In the genomic region with DNA sequence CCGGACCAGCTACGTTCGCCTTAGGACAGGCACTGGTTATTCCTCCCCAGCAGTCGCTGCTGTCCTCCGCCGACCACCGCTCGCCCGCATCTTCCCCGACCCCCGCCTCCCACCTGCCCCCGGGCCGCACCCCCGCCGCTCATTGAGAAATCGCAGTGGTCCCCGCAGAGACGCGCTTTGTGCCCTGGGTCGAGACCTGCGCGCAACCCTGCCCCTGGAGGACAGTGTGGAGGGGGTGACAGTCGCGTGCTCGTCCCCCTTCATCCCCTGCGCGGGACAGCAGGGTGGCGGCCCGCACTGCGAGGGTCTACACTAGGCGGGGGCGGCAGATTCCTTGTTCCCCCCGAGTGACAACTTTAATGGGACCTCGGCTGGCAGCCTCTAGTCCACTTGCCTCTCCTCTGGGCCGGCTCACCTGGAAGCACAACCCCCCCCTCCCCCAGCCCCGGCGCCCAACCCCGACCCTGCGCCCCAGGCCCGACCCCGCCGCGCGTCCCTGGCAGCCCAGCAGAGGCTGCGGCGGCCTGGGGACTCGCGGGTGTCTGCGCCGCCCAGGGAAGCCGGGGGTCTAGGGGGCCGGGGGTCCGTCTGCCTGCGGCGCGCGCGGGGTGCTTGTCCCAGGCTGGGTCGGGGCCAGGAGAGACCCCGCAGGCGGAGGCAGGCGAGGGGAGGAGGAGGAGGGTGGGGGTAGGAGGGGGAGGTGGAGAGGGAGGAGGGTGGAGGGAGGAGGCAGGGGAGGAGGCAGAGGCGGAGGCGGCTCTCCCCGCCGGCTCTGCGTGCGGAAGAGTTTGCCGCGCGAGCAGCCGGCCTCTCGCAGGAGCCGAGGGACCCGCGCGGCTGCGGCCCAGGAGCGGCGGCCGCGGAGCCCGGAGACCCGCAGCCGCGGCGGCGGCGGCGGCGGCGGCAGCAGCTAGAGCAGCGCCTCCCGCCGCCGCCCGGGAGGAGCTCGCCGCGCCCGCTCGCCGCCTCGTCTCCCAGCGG, we compare ENCODE assay signal across 9 cellular contexts. TPM values are rescaled to one million over a fixed set of nuclear protein-coding genes. Genes with fewer than 3 reads are reported as not detected.
DNase-seq lines count a peak whose midpoint lies in the region; ATAC-seq, FAIRE-seq and TF ChIP-seq lines count a peak whose summit lies in the region.
"Had no signal": no experiment of that assay in that cellular context is flagged by ENCODE, and none has a peak within 500 bp of the region (broad histone marks: within the 10 kb centered on the region; RNA-seq: fewer than 3 reads in every experiment).

A gene with protein sequence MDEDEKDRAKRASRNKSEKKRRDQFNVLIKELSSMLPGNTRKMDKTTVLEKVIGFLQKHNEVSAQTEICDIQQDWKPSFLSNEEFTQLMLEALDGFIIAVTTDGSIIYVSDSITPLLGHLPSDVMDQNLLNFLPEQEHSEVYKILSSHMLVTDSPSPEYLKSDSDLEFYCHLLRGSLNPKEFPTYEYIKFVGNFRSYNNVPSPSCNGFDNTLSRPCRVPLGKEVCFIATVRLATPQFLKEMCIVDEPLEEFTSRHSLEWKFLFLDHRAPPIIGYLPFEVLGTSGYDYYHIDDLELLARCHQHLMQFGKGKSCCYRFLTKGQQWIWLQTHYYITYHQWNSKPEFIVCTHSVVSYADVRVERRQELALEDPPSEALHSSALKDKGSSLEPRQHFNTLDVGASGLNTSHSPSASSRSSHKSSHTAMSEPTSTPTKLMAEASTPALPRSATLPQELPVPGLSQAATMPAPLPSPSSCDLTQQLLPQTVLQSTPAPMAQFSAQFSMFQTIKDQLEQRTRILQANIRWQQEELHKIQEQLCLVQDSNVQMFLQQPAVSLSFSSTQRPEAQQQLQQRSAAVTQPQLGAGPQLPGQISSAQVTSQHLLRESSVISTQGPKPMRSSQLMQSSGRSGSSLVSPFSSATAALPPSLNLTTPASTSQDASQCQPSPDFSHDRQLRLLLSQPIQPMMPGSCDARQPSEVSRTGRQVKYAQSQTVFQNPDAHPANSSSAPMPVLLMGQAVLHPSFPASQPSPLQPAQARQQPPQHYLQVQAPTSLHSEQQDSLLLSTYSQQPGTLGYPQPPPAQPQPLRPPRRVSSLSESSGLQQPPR (plus strand): TSS at position 775 of the 981 bp plus-strand sequence. CDS start 84,616 bp downstream, outside the sequence.

- no peak within 1 kb of the TSS for H2BK15ac ChIP-seq in H1 (ENCODE audit: low read length)
- peak within 1 kb of the TSS; percentile 99 for H2BK15ac ChIP-seq in mesenchymal stem cell (ENCODE audit: low read depth, poor library complexity, severe bottlenecking)

- H3K18ac ChIP-seq in H1 (ENCODE audit: extremely low read depth, low read length) (peak within 1 kb of the TSS; percentile 48), mesenchymal stem cell (ENCODE audit: low read depth in 1 of 2, low read length in 2 of 2) (peak within 1 kb of the TSS; percentile 94 to 99)

- H4K8ac ChIP-seq in H1 (ENCODE audit: extremely low read depth, insufficient read depth, low read length): peak within 1 kb of the TSS; percentile 90
- peak within 1 kb of the TSS; percentile 88 for H4K8ac ChIP-seq in mesenchymal stem cell (ENCODE audit: low read length)

- H3K4me1 ChIP-seq in H1 (replicated peaks in 1 of 4; ENCODE audit: control insufficient read depth in 3 of 4, insufficient read depth in 4 of 4, low read length in 3 of 4) (peaks cover 0 to 17% (median 6%) of the 10 kb centered on the region in 4 experiments; a peak in 5 of 7 replicates), mesenchymal stem cell (ENCODE audit: control insufficient read depth, insufficient read depth, low read depth, low read length) (peaks cover 21% of the 10 kb centered on the region), suprapubic skin (peaks cover 36% of the 10 kb centered on the region)
- H3K4me1 ChIP-seq: BLaER1 had no signal

- H3K27me3 ChIP-seq in WERI-Rb-1 (ENCODE audit: insufficient read depth, low read depth, severe bottlenecking) (peaks cover 30% of the 10 kb centered on the region), H1 (replicated peaks in 1 of 4; ENCODE audit: control insufficient read depth in 3 of 4, extremely low read depth in 1 of 4, insufficient read depth in 3 of 4, low read length in 3 of 4) (peaks cover 21 to 57% (median 47%) of the 10 kb centered on the region in 4 experiments), mesenchymal stem cell (ENCODE audit: control insufficient read depth in 1 of 2, insufficient read depth in 1 of 2, low read length in 2 of 2) (peaks cover 0 to 46% of the 10 kb centered on the region in 2 experiments), suprapubic skin (peaks cover 3% of the 10 kb centered on the region)

- no peak for TF ChIP-seq RAD21 in H1 (IDR thresholded peaks at IDR 0.05 in 1 of 2, conservative IDR thresholded peaks at IDR 0.05 in 1 of 2; ENCODE audit: low read depth in 2 of 2, low read length in 2 of 2)

- H4K20me1 ChIP-seq in H1 (replicated peaks in 1 of 2; ENCODE audit: control insufficient read depth in 1 of 2, insufficient read depth in 2 of 2, low read length in 2 of 2): no peaks in the 10 kb centered on the region
- H4K20me1 ChIP-seq: BLaER1 had no signal

- no peak within 1 kb of the TSS for H2BK5ac ChIP-seq in H1 (ENCODE audit: low read depth, low read length)
- no peak within 1 kb of the TSS for H2BK5ac ChIP-seq in mesenchymal stem cell (ENCODE audit: low read depth, low read length, poor library complexity, severe bottlenecking)

- H2AFZ ChIP-seq in H1 (ENCODE audit: low read length) (peak within 1 kb of the TSS; percentile 40; the same call in 1 of the 2 replicates), mesenchymal stem cell (ENCODE audit: low read depth, low read length) (peak within 1 kb of the TSS; percentile 97)

- no peak within 1 kb of the TSS for H3K14ac ChIP-seq in H1 (ENCODE audit: insufficient read length)
- H3K14ac ChIP-seq in mesenchymal stem cell (ENCODE audit: low read length in 2 of 2): peak within 1 kb of the TSS; percentile 80 to 99

- H4K91ac ChIP-seq in H1 (replicated peaks; ENCODE audit: insufficient read length, low read length): no peak within 1 kb of the TSS
- H4K91ac ChIP-seq in mesenchymal stem cell (ENCODE audit: low read length): peak within 1 kb of the TSS; percentile 89

- POLR2A ChIA-PET in H1 (lab: Charles Lee; ENCODE audit: partially characterized antibody): interaction anchor here (0.7 to 1.4 kb wide), 4 partner anchors 10 to 257 kb away, joined by 3 to 5 read pairs (median 4); a partner anchor contains a TSS

- DNase-seq in NCI-H1105 treated with DMSO at 0.1 percent for 48 hours (lab: John Stamatoyannopoulos, UW): peak; percentile 19
- DNase-seq in NCI-H1105 (lab: John Stamatoyannopoulos, UW): no peak
- DNase-seq in WERI-Rb-1: peak; percentile 28
- DNase-seq in H1 (ENCODE audit: low read depth in 1 of 2, low spot score in 2 of 2): peak in 1 of 2 experiments; percentile 60
- peak; percentile 64 for DNase-seq in mesenchymal stem cell
- DNase-seq in suprapubic skin (ENCODE audit: low spot score in 2 of 2): peak in 1 of 2 donors; percentile 73

- no peak within 1 kb of the TSS for H2BK12ac ChIP-seq in H1 (ENCODE audit: low read depth, low read length)
- H2BK12ac ChIP-seq in mesenchymal stem cell (ENCODE audit: low read length in 2 of 2): peak within 1 kb of the TSS; percentile 35 to 94

- TF ChIP-seq CTCF in WERI-Rb-1 (IDR thresholded peaks at IDR 0.05; ENCODE audit: low read depth, low read length) (no peak), H1 (IDR thresholded peaks at IDR 0.05; ENCODE audit: control extremely low read depth in 1 of 3, insufficient read depth in 1 of 3, low read depth in 1 of 3, low read length in 3 of 3) (no peak), suprapubic skin (IDR thresholded peaks at IDR 0.05) (no peak)

- 2% methylated on average over 11 of the region's 105 CpGs; no CpG with 5 or more reads in 1 of the 2 experiments for WGBS in H1 (ENCODE audit: extremely low coverage in 1 of 2, insufficient coverage in 1 of 2, insufficient read length in 1 of 2, insufficient replicate concordance in 2 of 2, low coverage in 1 of 2, low lambda C conversion rate in 2 of 2, missing lambda C conversion rate in 1 of 2), 2 experiments
- under 1% methylated on average over 60 of the region's 105 CpGs for WGBS in mesenchymal stem cell
- 2% methylated on average over 17 of the region's 105 CpGs for WGBS in suprapubic skin

- H3K23me2 ChIP-seq in H1 (ENCODE audit: low read depth, low read length): peaks cover 16% of the 10 kb centered on the region; the same call in 1 of the 2 replicates

- FAIRE-seq in H1 (lab: Jason Lieb, UNC): no peak

- no peak; a peak in 1 of 3 replicates for TF ChIP-seq EP300 in H1 (IDR thresholded peaks at IDR 0.05; ENCODE audit: borderline replicate concordance in 1 of 2, low read depth in 2 of 2, low read length in 2 of 2)
- no peak for TF ChIP-seq EP300 in suprapubic skin (IDR thresholded peaks at IDR 0.05)

- H2BK20ac ChIP-seq in H1 (ENCODE audit: low read length): no peak within 1 kb of the TSS

- CTCF ChIA-PET in H1 (lab: Charles Lee; ENCODE audit: partially characterized antibody): interaction anchor here (0.5 to 1.6 kb wide), 7 partner anchors 12 to 213 kb away, joined by 3 to 4 read pairs (median 3); no protein-coding TSS in a partner anchor

- H2BK120ac ChIP-seq in H1 (replicated peaks; ENCODE audit: low read depth, low read length): no peak within 1 kb of the TSS
- H2BK120ac ChIP-seq in mesenchymal stem cell (ENCODE audit: low read depth, low read length): peak within 1 kb of the TSS; percentile 98

- ATAC-seq in HG03378 (IDR thresholded peaks at IDR 0.05; ENCODE audit: unreplicated experiment) (no peak), GM18502 (IDR thresholded peaks at IDR 0.05; ENCODE audit: poor library complexity, unreplicated experiment) (no peak)

- no peak within 1 kb of the TSS for H3K23ac ChIP-seq in H1 (ENCODE audit: insufficient read length)
- H3K23ac ChIP-seq in mesenchymal stem cell (ENCODE audit: low read length in 2 of 2): peak within 1 kb of the TSS; percentile 86 to 98

- no peaks in the 10 kb centered on the region for H3K79me1 ChIP-seq in H1 (ENCODE audit: low read depth, low read length)
- H3K79me1 ChIP-seq in mesenchymal stem cell (replicated peaks; ENCODE audit: low read length, poor library complexity, severe bottlenecking): no peaks in the 10 kb centered on the region

- H3K56ac ChIP-seq in H1 (replicated peaks; ENCODE audit: insufficient read length, low read depth, low read length): no peak within 1 kb of the TSS

- H3K79me2 ChIP-seq in H1 (ENCODE audit: control insufficient read depth in 1 of 2, insufficient read depth in 2 of 2, low read length in 2 of 2): no peaks in the 10 kb centered on the region

- H3K9ac ChIP-seq in H1 (replicated peaks in 1 of 4; ENCODE audit: extremely low read depth in 1 of 4, low read depth in 3 of 4, low read length in 3 of 4) (peak within 1 kb of the TSS in 2 of 4 experiments; percentile 4 to 26; a peak in 2 of 7 replicates), mesenchymal stem cell (ENCODE audit: low read length) (peak within 1 kb of the TSS; percentile 86)
- H3K9ac ChIP-seq: BLaER1 had no signal

- H3K36me3 ChIP-seq in WERI-Rb-1 (no peaks in the 10 kb centered on the region), H1 (ENCODE audit: control insufficient read depth in 2 of 4, insufficient read depth in 4 of 4, low read length in 3 of 4) (no peaks in the 10 kb centered on the region), mesenchymal stem cell (ENCODE audit: control insufficient read depth in 1 of 2, insufficient read depth in 2 of 2, low read depth in 1 of 2, low read length in 2 of 2) (no peaks in the 10 kb centered on the region), suprapubic skin (no peaks in the 10 kb centered on the region)
- H3K36me3 ChIP-seq: BLaER1 had no signal

- H2AK5ac ChIP-seq in H1 (ENCODE audit: low read depth, low read length) (no peak within 1 kb of the TSS), mesenchymal stem cell (ENCODE audit: low read length, severe bottlenecking) (no peak within 1 kb of the TSS)

- H4K5ac ChIP-seq in H1 (ENCODE audit: insufficient read length, low read depth, low read length): no peak within 1 kb of the TSS

- no peaks in the 10 kb centered on the region for H3K9me3 ChIP-seq in WERI-Rb-1 (ENCODE audit: severe bottlenecking)
- H3K9me3 ChIP-seq in H1 (ENCODE audit: insufficient read depth in 2 of 2, low read depth in 1 of 2, low read length in 1 of 2): no peaks in the 10 kb centered on the region
- no peaks in the 10 kb centered on the region for H3K9me3 ChIP-seq in mesenchymal stem cell (ENCODE audit: control insufficient read depth, low read length)
- H3K9me3 ChIP-seq in suprapubic skin: no peaks in the 10 kb centered on the region

- peak within 1 kb of the TSS; percentile 53 for H3K4me3 ChIP-seq in WERI-Rb-1 (ENCODE audit: low read depth, low read length)
- peak within 1 kb of the TSS; percentile 45 to 73 (median 52) for H3K4me3 ChIP-seq in H1 (ENCODE audit: extremely low read depth in 1 of 4, insufficient read depth in 2 of 4, low read depth in 3 of 4, low read length in 4 of 4)
- H3K4me3 ChIP-seq in mesenchymal stem cell (ENCODE audit: insufficient read depth in 1 of 2, low read depth in 1 of 2, low read length in 2 of 2): peak within 1 kb of the TSS; percentile 61 to 88
- peak within 1 kb of the TSS; percentile 69 for H3K4me3 ChIP-seq in suprapubic skin
- H3K4me3 ChIP-seq: BLaER1 had no signal

- H3K4me2 ChIP-seq in H1 (ENCODE audit: insufficient read depth in 1 of 2, low read depth in 2 of 2, low read length in 2 of 2) (peak within 1 kb of the TSS; percentile 90 to 98), mesenchymal stem cell (ENCODE audit: low read length, poor library complexity, severe bottlenecking) (peak within 1 kb of the TSS; percentile 100)
- H3K4me2 ChIP-seq: BLaER1 had no signal

- TF ChIP-seq POLR2A in H1 (IDR thresholded peaks at IDR 0.05; ENCODE audit: control extremely low read depth in 1 of 2, low read depth in 2 of 2, low read length in 2 of 2) (no peak), suprapubic skin (IDR thresholded peaks at IDR 0.05) (no peak)

- no peak within 1 kb of the TSS for H3K4ac ChIP-seq in H1 (replicated peaks; ENCODE audit: insufficient read length, low read depth, low read length)
- H3K4ac ChIP-seq in mesenchymal stem cell (ENCODE audit: low read depth in 1 of 2, low read length in 2 of 2): peak within 1 kb of the TSS; percentile 60 to 94

- no peak within 1 kb of the TSS for H3K27ac ChIP-seq in WERI-Rb-1
- H3K27ac ChIP-seq in H1 (ENCODE audit: low read depth, low read length): no peak within 1 kb of the TSS
- H3K27ac ChIP-seq in mesenchymal stem cell (ENCODE audit: low read length, poor library complexity, severe bottlenecking): no peak within 1 kb of the TSS
- peak within 1 kb of the TSS; percentile 81 for H3K27ac ChIP-seq in suprapubic skin
- H3K27ac ChIP-seq: BLaER1 had no signal

RNA-seq across cellular contexts. Expression of the gene that starts here (rescaled TPM):
- 0.65 and 1.8 TPM in 2 replicates for total RNA-seq in H1 (2021; fragmentation: NEBNext Ultra II Directional; extraction: Animal tissue kit (Norgen Biotek cat#: 25700))
- 1.9 TPM in 2 replicates for polyA plus RNA-seq in H1 (2011; rRNA removed)
- polyA plus RNA-seq in H1 (2011; cell fraction: cytosol; rRNA removed): 1.5 TPM
- polyA plus RNA-seq in H1 (2011; cell fraction: nucleus; rRNA removed): 2.5 TPM
- 0.81 to 3.5 TPM (median 1.9 TPM) in 4 replicates for polyA plus RNA-seq in H1 (2012, experiment 1 of 2)
- polyA plus RNA-seq in H1 (2012, experiment 2 of 2): 0.34 TPM
- 1.0 TPM for polyA plus RNA-seq in H1 (2013, experiment 1 of 2)
- 0.90 TPM for polyA plus RNA-seq in H1 (2013, experiment 2 of 2)
- polyA minus RNA-seq in H1 (2011; rRNA and poly(A)+ RNA removed): 2.2 and 2.3 TPM in 2 replicates
- polyA minus RNA-seq in H1 (2011; cell fraction: cytosol; rRNA and poly(A)+ RNA removed): 4.0 TPM
- polyA minus RNA-seq in H1 (2011; cell fraction: nucleus; rRNA and poly(A)+ RNA removed): 2.3 TPM
- 21.4 TPM for polyA plus RNA-seq in mesenchymal stem cell (2013, experiment 1 of 2)
- polyA plus RNA-seq in mesenchymal stem cell (2013, experiment 2 of 2): 22.4 TPM
- 10 to 100 TPM; 46.5 to 90.1 (median 62.9) TPM for total RNA-seq in suprapubic skin

Comparison
In these comparisons a context has a peak if more than half of its experiments do, and no peak if none do; other contexts are left out.
1. RNA of the gene that starts here (total RNA-seq): 46.5 to 90.1 TPM in suprapubic skin; 0.65 to 1.8 TPM in H1; every median in the first group is over 10 times any median in the second.
2. Peak in every context shown above with its lines, with median percentiles within 50 percentile points of each other: H3K4me3 ChIP-seq.